ENCODE assay signal across 11 cellular contexts in genomic region chr5:172872997-172873491, GRCh38. TPM values are rescaled to one million over a fixed set of nuclear protein-coding genes. Genes with fewer than 3 reads are reported as not detected.
A peak's percentile ranks its signal among the peaks of the same experiment; 100 is the strongest.
DNase-seq lines count a peak whose midpoint lies in the region; ATAC-seq and TF ChIP-seq lines count a peak whose summit lies in the region.
"Had no signal": no experiment of that assay in that cellular context is flagged by ENCODE, and none has a peak within 500 bp of the region (broad histone marks: within the 10 kb centered on the region; RNA-seq: fewer than 3 reads in every experiment).

No MANE protein-coding gene starts in this region.

- DNase-seq in naive B cell = no peak
- DNase-seq in upper lobe of left lung = peak in 1 of 2 donors; percentile 71
- no peak for DNase-seq in activated CD4-positive, alpha-beta T cell treated with anti-CD3 and anti-CD28 coated beads, Interleukin-2, amount 10 ng/mL, durations not matched to agents 7 days and 5 days
- DNase-seq in type B pancreatic cell (ENCODE audit: extremely low spot score, unreplicated experiment) = no peak
- DNase-seq: activated CD4-positive, alpha-beta T cell treated with anti-CD3 and anti-CD28 coated beads for 48 hours; NCI-H226; stimulated activated CD4-positive, alpha-beta T cell treated with anti-CD3 and anti-CD28 coated beads, Interleukin-4, amount 100 ng/mL, for 24 hours had no signal

- H3K4me1 ChIP-seq in gastroesophageal sphincter (peaks cover 33 to 96% (median 49%) of the 10 kb centered on the region in 3 donors), upper lobe of left lung (peaks cover 60 to 85% (median 72%) of the 10 kb centered on the region in 4 donors)

- H3K9me3 Mint-ChIP-seq in naive B cell (no peaks in the 10 kb centered on the region), type B pancreatic cell (no peaks in the 10 kb centered on the region)
- H3K9me3 Mint-ChIP-seq in activated CD4-positive, alpha-beta T cell treated with anti-CD3 and anti-CD28 coated beads, Interleukin-2, amount 10 ng/mL, durations not matched to agents 7 days and 5 days = no peaks in the 10 kb centered on the region

- H3K4me3 ChIP-seq in gastroesophageal sphincter = no peak overlapping the region
- no peak overlapping the region for H3K4me3 ChIP-seq in upper lobe of left lung

- WGBS in adipose tissue, 3 donors = 14 to 33% (median 17%) methylated on average over 13 of the region's 13 CpGs
- WGBS in gastroesophageal sphincter (ENCODE audit: low coverage in 1 of 2), 2 donors = 9 to 10% methylated on average over 2 to 13 of the region's 13 CpGs
- 26 to 50% methylated on average over 12 to 13 of the region's 13 CpGs for WGBS in upper lobe of left lung, 2 donors

- H3K36me3 ChIP-seq in gastroesophageal sphincter = no peaks in the 10 kb centered on the region
- H3K36me3 ChIP-seq in upper lobe of left lung = no peaks in the 10 kb centered on the region

- H3K9me3 ChIP-seq in gastroesophageal sphincter (no peaks in the 10 kb centered on the region), upper lobe of left lung (no peaks in the 10 kb centered on the region)

- POLR2A ChIA-PET in activated CD4-positive, alpha-beta T cell treated with anti-CD3 and anti-CD28 coated beads, Interleukin-2, amount 10 ng/mL, durations not matched to agents 7 days and 5 days (lab: Charles Lee) = no interaction called here

- ATAC-seq in gastroesophageal sphincter (peak; percentile 35), naive B cell (ENCODE audit: low read depth in 2 of 2) (peak in 1 of 2 donors; percentile 22), upper lobe of left lung (ENCODE audit: low FRiP score in 2 of 2) (peak in 1 of 2 donors; percentile 12), GM21526 (IDR thresholded peaks at IDR 0.05; ENCODE audit: low FRiP score, unreplicated experiment) (no peak), GM18870 (IDR thresholded peaks at IDR 0.05; ENCODE audit: unreplicated experiment) (no peak)

- H3K27me3 Mint-ChIP-seq in naive B cell (no peaks in the 10 kb centered on the region), type B pancreatic cell (no peaks in the 10 kb centered on the region)
- no peaks in the 10 kb centered on the region for H3K27me3 Mint-ChIP-seq in activated CD4-positive, alpha-beta T cell treated with anti-CD3 and anti-CD28 coated beads, Interleukin-2, amount 10 ng/mL, durations not matched to agents 7 days and 5 days

- H3K4me3 Mint-ChIP-seq in naive B cell = peak overlapping the region in 7 of 8 donors; percentile 15 to 87 (median 70)
- no peak overlapping the region for H3K4me3 Mint-ChIP-seq in activated CD4-positive, alpha-beta T cell treated with anti-CD3 and anti-CD28 coated beads, Interleukin-2, amount 10 ng/mL, durations not matched to agents 7 days and 5 days
- no peak overlapping the region for H3K4me3 Mint-ChIP-seq in type B pancreatic cell

- no peaks in the 10 kb centered on the region for H3K36me3 Mint-ChIP-seq in naive B cell
- no peaks in the 10 kb centered on the region for H3K36me3 Mint-ChIP-seq in activated CD4-positive, alpha-beta T cell treated with anti-CD3 and anti-CD28 coated beads, Interleukin-2, amount 10 ng/mL, durations not matched to agents 7 days and 5 days (ENCODE audit: low read depth)
- H3K36me3 Mint-ChIP-seq in type B pancreatic cell = no peaks in the 10 kb centered on the region

- H3K27ac ChIP-seq in adipose tissue (ENCODE audit: low read depth, low read length) (peak overlapping the region; percentile 40), gastroesophageal sphincter (peak overlapping the region; percentile 92 to 97 (median 96)), upper lobe of left lung (peak overlapping the region; percentile 81 to 96 (median 88))

- peak in 2 of 4 experiments; percentile 8 to 30 for TF ChIP-seq CTCF in gastroesophageal sphincter (IDR thresholded peaks at IDR 0.05)
- TF ChIP-seq CTCF in upper lobe of left lung (IDR thresholded peaks at IDR 0.05) = peak in 1 of 6 experiments; percentile 29
- TF ChIP-seq CTCF in type B pancreatic cell (conservative IDR thresholded peaks at IDR 0.05) = no peak

- CTCF ChIA-PET in activated CD4-positive, alpha-beta T cell treated with anti-CD3 and anti-CD28 coated beads, Interleukin-2, amount 10 ng/mL, durations not matched to agents 7 days and 5 days (lab: Charles Lee) = interaction anchor here (2.0 kb wide), 1 partner anchor 13 kb away, joined by 9 read pairs; no protein-coding TSS in a partner anchor

- H3K4me1 Mint-ChIP-seq in naive B cell (peaks cover 13 to 37% (median 28%) of the 10 kb centered on the region in 3 donors), type B pancreatic cell (ENCODE audit: unreplicated experiment) (peaks cover 30% of the 10 kb centered on the region)
- H3K4me1 Mint-ChIP-seq in activated CD4-positive, alpha-beta T cell treated with anti-CD3 and anti-CD28 coated beads, Interleukin-2, amount 10 ng/mL, durations not matched to agents 7 days and 5 days = peaks cover 16% of the 10 kb centered on the region

- peak; percentile 78 for TF ChIP-seq EP300 in gastroesophageal sphincter (IDR thresholded peaks at IDR 0.05)
- TF ChIP-seq EP300 in upper lobe of left lung (IDR thresholded peaks at IDR 0.05) = peak; percentile 22 to 89 (median 82)

- H3K27ac Mint-ChIP-seq in naive B cell (peak overlapping the region in 1 of 6 donors; percentile 92), type B pancreatic cell (no peak overlapping the region)
- no peak overlapping the region for H3K27ac Mint-ChIP-seq in activated CD4-positive, alpha-beta T cell treated with anti-CD3 and anti-CD28 coated beads, Interleukin-2, amount 10 ng/mL, durations not matched to agents 7 days and 5 days

- TF ChIP-seq POLR2A in gastroesophageal sphincter (IDR thresholded peaks at IDR 0.05) (no peak), upper lobe of left lung (IDR thresholded peaks at IDR 0.05) (no peak)

- H3K27me3 ChIP-seq in gastroesophageal sphincter (no peaks in the 10 kb centered on the region), upper lobe of left lung (no peaks in the 10 kb centered on the region)

RNA-seq across cellular contexts. Expression of gene ERGIC1, which starts 39.0 kb away (rescaled TPM):
- polyA plus RNA-seq in adipose tissue (100 to 1,000 TPM in 2 of 3 donors, 10 to 100 TPM in 1; 66.5 to 123 (median 119) TPM), naive B cell (ENCODE audit: low read depth in 6 of 6) (10 to 100 TPM; 53.2 to 86.1 (median 64.4) TPM)
- total RNA-seq in gastroesophageal sphincter (100 to 1,000 TPM; 116 to 172 (median 144) TPM), upper lobe of left lung (100 to 1,000 TPM; 158 to 225 (median 173) TPM), type B pancreatic cell (ENCODE audit: low replicate concordance) (85.2 and 105 TPM in 2 replicates)
- total RNA-seq in activated CD4-positive, alpha-beta T cell treated with anti-CD3 and anti-CD28 coated beads, Interleukin-2, amount 10 ng/mL, durations not matched to agents 7 days and 5 days = 10 to 100 TPM; 43.4 to 45.0 TPM

Comparison
In these comparisons a context has a peak if more than half of its experiments do, and no peak if none do; other contexts are left out.
1. H3K27ac ChIP-seq: peak in every context shown above with its lines; median percentile 96 in gastroesophageal sphincter; 88 in upper lobe of left lung; 40 in adipose tissue.
2. H3K4me3 Mint-ChIP-seq: peak in naive B cell (7 of 8); none in activated CD4-positive, alpha-beta T cell treated with anti-CD3 and anti-CD28 coated beads, Interleukin-2, amount 10 ng/mL, durations not matched to agents 7 days and 5 days (single experiment) and type B pancreatic cell (single experiment).